Comparison of ENCODE assay signal across 2 cellular contexts in genomic region chr1:234933475-234933874, GRCh38.
TF ChIP-seq lines count a peak whose summit lies in the region.

No MANE protein-coding gene starts in this region.

TF ChIP-seq in GM23338, 12 proteins besides CTCF, POLR2A, EP300 and RAD21:
- TF ChIP-seq REST (IDR thresholded peaks at IDR 0.05; ENCODE audit: unreplicated experiment), result no peak
- no peak for TF ChIP-seq CREB1 (CRISPR knock-in tag; IDR thresholded peaks at IDR 0.05; ENCODE audit: low read depth)
- TF ChIP-seq STAT1 (IDR thresholded peaks at IDR 0.05; ENCODE audit: unreplicated experiment), result no peak
- no peak for TF ChIP-seq NANOG (IDR thresholded peaks at IDR 0.05; ENCODE audit: borderline replicate concordance)
- no peak for TF ChIP-seq EZH2 (IDR thresholded peaks at IDR 0.05; ENCODE audit: low read depth, unreplicated experiment)
- no peak for TF ChIP-seq ETS1 (IDR thresholded peaks at IDR 0.05)
- no peak for TF ChIP-seq EZH2phosphoT487 (IDR thresholded peaks at IDR 0.05; ENCODE audit: unreplicated experiment)
- no peak for TF ChIP-seq ZNF331 (CRISPR knock-in tag; IDR thresholded peaks at IDR 0.05; ENCODE audit: low read depth)
- no peak for TF ChIP-seq POLR2AphosphoS5 (IDR thresholded peaks at IDR 0.05; ENCODE audit: low read depth)
- TF ChIP-seq ZNF114 (CRISPR knock-in tag; IDR thresholded peaks at IDR 0.05), result no peak

TF ChIP-seq in GM12878, 131 proteins besides CTCF, POLR2A, EP300 and RAD21 (continued from another document and continues in another):
- TF ChIP-seq ATF2 (IDR thresholded peaks at IDR 0.05; ENCODE audit: low read length) (peak; percentile 92), RAD51 (IDR thresholded peaks at IDR 0.05) (no peak), ATF3 (IDR thresholded peaks at IDR 0.05; ENCODE audit: borderline replicate concordance, extremely low read depth, low read depth, low read length) (no peak), POU2F2 (IDR thresholded peaks at IDR 0.05; ENCODE audit: borderline replicate concordance, low read depth, low read length) (peak; percentile 93; the same call in 2 of the 3 replicates), GATAD2B (conservative IDR thresholded peaks at IDR 0.05; ENCODE audit: low read depth) (peak; percentile 46), STAT1 (conservative IDR thresholded peaks at IDR 0.05) (no peak), NKRF (conservative IDR thresholded peaks at IDR 0.05) (no peak), ZNF687 (IDR thresholded peaks at IDR 0.05) (peak; percentile 76), ZNF24 (IDR thresholded peaks at IDR 0.05) (peak; percentile 80), TBL1XR1 (IDR thresholded peaks at IDR 0.05; ENCODE audit: low read depth, low read length) (0 out of 2 replicates have a peak, but pooled peaks have one; percentile 33), BHLHE40 (IDR thresholded peaks at IDR 0.05; ENCODE audit: borderline replicate concordance in 1 of 2, low read depth in 2 of 2, low read length in 1 of 2) (peak in 1 of 2 experiments; percentile 44; a peak in 1 of 4 replicates), PAX8 (IDR thresholded peaks at IDR 0.05) (no peak), PBX3 (IDR thresholded peaks at IDR 0.05; ENCODE audit: insufficient replicate concordance, low read depth, low read length) (no peak), ZNF207 (IDR thresholded peaks at IDR 0.05; ENCODE audit: borderline replicate concordance) (no peak), BACH1 (IDR thresholded peaks at IDR 0.05; ENCODE audit: borderline replicate concordance) (peak; percentile 42; the same call in 1 of the 2 replicates), USF2 (IDR thresholded peaks at IDR 0.05; ENCODE audit: borderline replicate concordance, low read depth, low read length) (no peak), ZBTB11 (CRISPR knock-in tag; IDR thresholded peaks at IDR 0.05) (no peak), RFX5 (IDR thresholded peaks at IDR 0.05; ENCODE audit: low read depth, low read length) (no peak), SIX5 (IDR thresholded peaks at IDR 0.05; ENCODE audit: low read depth, low read length, severe bottlenecking) (no peak), FOS (IDR thresholded peaks at IDR 0.05; ENCODE audit: borderline replicate concordance, extremely low read depth, insufficient read length) (no peak), EED (IDR thresholded peaks at IDR 0.05; ENCODE audit: low read depth) (peak; percentile 82), ASH2L (IDR thresholded peaks at IDR 0.05; ENCODE audit: borderline replicate concordance, low read depth) (no peak), TAF1 (IDR thresholded peaks at IDR 0.05; ENCODE audit: borderline replicate concordance, low read depth, low read length) (no peak), CHD1 (IDR thresholded peaks at IDR 0.05; ENCODE audit: low read depth, low read length) (no peak), ZNF384 (IDR thresholded peaks at IDR 0.05; ENCODE audit: borderline replicate concordance, low read depth, low read length) (no peak), TCF12 (IDR thresholded peaks at IDR 0.05; ENCODE audit: low read depth, low read length) (no peak), NBN (IDR thresholded peaks at IDR 0.05) (no peak; the same call in 1 of the 2 replicates), CBX5 (IDR thresholded peaks at IDR 0.05; ENCODE audit: low read depth) (no peak), RELA (IDR thresholded peaks at IDR 0.05; ENCODE audit: borderline replicate concordance, partially characterized antibody) (no peak), CHD4 (IDR thresholded peaks at IDR 0.05) (no peak), PKNOX1 (IDR thresholded peaks at IDR 0.05) (no peak), CEBPZ (IDR thresholded peaks at IDR 0.05; ENCODE audit: low read depth, low read length) (no peak), SUZ12 (IDR thresholded peaks at IDR 0.05; ENCODE audit: unreplicated experiment) (no peak)
